Comparison of ENCODE assay signal across 1 cellular context in the genomic region with DNA sequence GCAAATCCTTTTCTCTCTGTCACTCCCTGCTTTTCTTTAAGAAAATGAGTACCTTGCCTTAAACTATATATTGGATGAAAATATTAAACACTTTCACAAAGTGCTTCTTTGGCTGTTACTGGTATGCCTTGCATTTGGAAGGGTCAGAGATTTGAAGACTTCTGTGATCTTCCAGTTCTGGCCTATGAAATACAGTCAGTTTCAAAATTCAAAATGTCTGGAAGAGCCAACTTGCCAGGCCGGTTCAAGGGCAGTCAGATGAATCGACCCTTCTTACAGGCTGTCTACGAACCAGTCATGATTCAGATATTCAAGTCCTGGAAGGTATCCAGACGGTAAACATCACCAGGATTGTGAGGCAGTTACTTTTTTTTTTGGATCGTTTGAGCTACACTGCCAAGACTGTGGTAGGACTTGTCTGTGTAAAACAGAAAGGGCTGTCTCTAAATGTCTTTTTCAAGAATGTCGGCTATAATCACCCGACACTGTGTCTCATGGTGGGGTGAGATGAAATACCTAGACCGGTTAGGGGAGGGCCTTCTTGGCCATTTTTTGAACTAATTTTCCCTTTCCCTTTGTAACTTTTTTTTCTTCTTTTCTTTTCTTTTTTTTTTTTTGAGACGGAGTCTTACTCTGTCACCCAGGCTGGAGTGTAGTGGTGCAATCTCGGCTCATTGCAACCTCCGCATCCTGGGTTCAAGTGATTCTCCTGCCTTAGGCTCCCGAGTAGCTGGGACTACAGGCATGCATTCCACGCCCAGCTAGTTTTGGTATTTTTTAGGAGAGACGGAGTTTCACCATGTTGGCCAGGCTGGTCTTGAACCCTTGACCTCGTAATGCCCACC.
A peak's percentile ranks its signal among the peaks of the same experiment; 100 is the strongest.
TF ChIP-seq lines count a peak whose summit lies in the region.

No MANE protein-coding gene starts in this region.

TF ChIP-seq in HepG2, 621 proteins besides CTCF, POLR2A, EP300 and RAD21 (continued from another document and continues in another):
- TF ChIP-seq, protein P1, sequence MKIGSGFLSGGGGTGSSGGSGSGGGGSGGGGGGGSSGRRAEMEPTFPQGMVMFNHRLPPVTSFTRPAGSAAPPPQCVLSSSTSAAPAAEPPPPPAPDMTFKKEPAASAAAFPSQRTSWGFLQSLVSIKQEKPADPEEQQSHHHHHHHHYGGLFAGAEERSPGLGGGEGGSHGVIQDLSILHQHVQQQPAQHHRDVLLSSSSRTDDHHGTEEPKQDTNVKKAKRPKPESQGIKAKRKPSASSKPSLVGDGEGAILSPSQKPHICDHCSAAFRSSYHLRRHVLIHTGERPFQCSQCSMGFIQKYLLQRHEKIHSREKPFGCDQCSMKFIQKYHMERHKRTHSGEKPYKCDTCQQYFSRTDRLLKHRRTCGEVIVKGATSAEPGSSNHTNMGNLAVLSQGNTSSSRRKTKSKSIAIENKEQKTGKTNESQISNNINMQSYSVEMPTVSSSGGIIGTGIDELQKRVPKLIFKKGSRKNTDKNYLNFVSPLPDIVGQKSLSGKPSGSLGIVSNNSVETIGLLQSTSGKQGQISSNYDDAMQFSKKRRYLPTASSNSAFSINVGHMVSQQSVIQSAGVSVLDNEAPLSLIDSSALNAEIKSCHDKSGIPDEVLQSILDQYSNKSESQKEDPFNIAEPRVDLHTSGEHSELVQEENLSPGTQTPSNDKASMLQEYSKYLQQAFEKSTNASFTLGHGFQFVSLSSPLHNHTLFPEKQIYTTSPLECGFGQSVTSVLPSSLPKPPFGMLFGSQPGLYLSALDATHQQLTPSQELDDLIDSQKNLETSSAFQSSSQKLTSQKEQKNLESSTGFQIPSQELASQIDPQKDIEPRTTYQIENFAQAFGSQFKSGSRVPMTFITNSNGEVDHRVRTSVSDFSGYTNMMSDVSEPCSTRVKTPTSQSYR (CRISPR knock-in tag; IDR thresholded peaks at IDR 0.05; ENCODE audit: borderline replicate concordance), result no peak
- TF ChIP-seq NFE2L1 (CRISPR knock-in tag; IDR thresholded peaks at IDR 0.05; ENCODE audit: borderline replicate concordance), result no peak
- peak; percentile 67 for TF ChIP-seq NFYC (CRISPR knock-in tag; IDR thresholded peaks at IDR 0.05)
- no peak for TF ChIP-seq ZKSCAN8 (CRISPR knock-in tag; IDR thresholded peaks at IDR 0.05; ENCODE audit: borderline replicate concordance)
- TF ChIP-seq, protein P2, sequence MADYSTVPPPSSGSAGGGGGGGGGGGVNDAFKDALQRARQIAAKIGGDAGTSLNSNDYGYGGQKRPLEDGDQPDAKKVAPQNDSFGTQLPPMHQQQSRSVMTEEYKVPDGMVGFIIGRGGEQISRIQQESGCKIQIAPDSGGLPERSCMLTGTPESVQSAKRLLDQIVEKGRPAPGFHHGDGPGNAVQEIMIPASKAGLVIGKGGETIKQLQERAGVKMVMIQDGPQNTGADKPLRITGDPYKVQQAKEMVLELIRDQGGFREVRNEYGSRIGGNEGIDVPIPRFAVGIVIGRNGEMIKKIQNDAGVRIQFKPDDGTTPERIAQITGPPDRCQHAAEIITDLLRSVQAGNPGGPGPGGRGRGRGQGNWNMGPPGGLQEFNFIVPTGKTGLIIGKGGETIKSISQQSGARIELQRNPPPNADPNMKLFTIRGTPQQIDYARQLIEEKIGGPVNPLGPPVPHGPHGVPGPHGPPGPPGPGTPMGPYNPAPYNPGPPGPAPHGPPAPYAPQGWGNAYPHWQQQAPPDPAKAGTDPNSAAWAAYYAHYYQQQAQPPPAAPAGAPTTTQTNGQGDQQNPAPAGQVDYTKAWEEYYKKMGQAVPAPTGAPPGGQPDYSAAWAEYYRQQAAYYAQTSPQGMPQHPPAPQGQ (CRISPR knock-in tag; IDR thresholded peaks at IDR 0.05; ENCODE audit: borderline replicate concordance), result no peak
- TF ChIP-seq, protein P3, sequence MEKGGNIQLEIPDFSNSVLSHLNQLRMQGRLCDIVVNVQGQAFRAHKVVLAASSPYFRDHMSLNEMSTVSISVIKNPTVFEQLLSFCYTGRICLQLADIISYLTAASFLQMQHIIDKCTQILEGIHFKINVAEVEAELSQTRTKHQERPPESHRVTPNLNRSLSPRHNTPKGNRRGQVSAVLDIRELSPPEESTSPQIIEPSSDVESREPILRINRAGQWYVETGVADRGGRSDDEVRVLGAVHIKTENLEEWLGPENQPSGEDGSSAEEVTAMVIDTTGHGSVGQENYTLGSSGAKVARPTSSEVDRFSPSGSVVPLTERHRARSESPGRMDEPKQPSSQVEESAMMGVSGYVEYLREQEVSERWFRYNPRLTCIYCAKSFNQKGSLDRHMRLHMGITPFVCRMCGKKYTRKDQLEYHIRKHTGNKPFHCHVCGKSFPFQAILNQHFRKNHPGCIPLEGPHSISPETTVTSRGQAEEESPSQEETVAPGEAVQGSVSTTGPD (CRISPR knock-in tag; IDR thresholded peaks at IDR 0.05), result no peak; the same call in 1 of the 2 replicates
- TF ChIP-seq ZNF354B (CRISPR knock-in tag; IDR thresholded peaks at IDR 0.05), result no peak
- TF ChIP-seq TSC22D2 (CRISPR knock-in tag; IDR thresholded peaks at IDR 0.05; ENCODE audit: borderline replicate concordance), result no peak
- TF ChIP-seq, protein P4, sequence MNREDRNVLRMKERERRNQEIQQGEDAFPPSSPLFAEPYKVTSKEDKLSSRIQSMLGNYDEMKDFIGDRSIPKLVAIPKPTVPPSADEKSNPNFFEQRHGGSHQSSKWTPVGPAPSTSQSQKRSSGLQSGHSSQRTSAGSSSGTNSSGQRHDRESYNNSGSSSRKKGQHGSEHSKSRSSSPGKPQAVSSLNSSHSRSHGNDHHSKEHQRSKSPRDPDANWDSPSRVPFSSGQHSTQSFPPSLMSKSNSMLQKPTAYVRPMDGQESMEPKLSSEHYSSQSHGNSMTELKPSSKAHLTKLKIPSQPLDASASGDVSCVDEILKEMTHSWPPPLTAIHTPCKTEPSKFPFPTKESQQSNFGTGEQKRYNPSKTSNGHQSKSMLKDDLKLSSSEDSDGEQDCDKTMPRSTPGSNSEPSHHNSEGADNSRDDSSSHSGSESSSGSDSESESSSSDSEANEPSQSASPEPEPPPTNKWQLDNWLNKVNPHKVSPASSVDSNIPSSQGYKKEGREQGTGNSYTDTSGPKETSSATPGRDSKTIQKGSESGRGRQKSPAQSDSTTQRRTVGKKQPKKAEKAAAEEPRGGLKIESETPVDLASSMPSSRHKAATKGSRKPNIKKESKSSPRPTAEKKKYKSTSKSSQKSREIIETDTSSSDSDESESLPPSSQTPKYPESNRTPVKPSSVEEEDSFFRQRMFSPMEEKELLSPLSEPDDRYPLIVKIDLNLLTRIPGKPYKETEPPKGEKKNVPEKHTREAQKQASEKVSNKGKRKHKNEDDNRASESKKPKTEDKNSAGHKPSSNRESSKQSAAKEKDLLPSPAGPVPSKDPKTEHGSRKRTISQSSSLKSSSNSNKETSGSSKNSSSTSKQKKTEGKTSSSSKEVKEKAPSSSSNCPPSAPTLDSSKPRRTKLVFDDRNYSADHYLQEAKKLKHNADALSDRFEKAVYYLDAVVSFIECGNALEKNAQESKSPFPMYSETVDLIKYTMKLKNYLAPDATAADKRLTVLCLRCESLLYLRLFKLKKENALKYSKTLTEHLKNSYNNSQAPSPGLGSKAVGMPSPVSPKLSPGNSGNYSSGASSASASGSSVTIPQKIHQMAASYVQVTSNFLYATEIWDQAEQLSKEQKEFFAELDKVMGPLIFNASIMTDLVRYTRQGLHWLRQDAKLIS (CRISPR knock-in tag; IDR thresholded peaks at IDR 0.05), result 0 out of 2 replicates have a peak, but pooled peaks have one; percentile 40
- TF ChIP-seq, protein P5, sequence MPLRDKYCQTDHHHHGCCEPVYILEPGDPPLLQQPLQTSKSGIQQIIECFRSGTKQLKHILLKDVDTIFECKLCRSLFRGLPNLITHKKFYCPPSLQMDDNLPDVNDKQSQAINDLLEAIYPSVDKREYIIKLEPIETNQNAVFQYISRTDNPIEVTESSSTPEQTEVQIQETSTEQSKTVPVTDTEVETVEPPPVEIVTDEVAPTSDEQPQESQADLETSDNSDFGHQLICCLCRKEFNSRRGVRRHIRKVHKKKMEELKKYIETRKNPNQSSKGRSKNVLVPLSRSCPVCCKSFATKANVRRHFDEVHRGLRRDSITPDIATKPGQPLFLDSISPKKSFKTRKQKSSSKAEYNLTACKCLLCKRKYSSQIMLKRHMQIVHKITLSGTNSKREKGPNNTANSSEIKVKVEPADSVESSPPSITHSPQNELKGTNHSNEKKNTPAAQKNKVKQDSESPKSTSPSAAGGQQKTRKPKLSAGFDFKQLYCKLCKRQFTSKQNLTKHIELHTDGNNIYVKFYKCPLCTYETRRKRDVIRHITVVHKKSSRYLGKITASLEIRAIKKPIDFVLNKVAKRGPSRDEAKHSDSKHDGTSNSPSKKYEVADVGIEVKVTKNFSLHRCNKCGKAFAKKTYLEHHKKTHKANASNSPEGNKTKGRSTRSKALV (CRISPR knock-in tag; IDR thresholded peaks at IDR 0.05), result no peak
- TF ChIP-seq GABPB1 (CRISPR knock-in tag; IDR thresholded peaks at IDR 0.05), result no peak
- TF ChIP-seq RARG (CRISPR knock-in tag; IDR thresholded peaks at IDR 0.05; ENCODE audit: low read depth), result no peak
- no peak for TF ChIP-seq ZC3H4 (CRISPR knock-in tag; IDR thresholded peaks at IDR 0.05; ENCODE audit: borderline replicate concordance)
- no peak for TF ChIP-seq HOXA5 (CRISPR knock-in tag; IDR thresholded peaks at IDR 0.05)
- TF ChIP-seq, protein P6, sequence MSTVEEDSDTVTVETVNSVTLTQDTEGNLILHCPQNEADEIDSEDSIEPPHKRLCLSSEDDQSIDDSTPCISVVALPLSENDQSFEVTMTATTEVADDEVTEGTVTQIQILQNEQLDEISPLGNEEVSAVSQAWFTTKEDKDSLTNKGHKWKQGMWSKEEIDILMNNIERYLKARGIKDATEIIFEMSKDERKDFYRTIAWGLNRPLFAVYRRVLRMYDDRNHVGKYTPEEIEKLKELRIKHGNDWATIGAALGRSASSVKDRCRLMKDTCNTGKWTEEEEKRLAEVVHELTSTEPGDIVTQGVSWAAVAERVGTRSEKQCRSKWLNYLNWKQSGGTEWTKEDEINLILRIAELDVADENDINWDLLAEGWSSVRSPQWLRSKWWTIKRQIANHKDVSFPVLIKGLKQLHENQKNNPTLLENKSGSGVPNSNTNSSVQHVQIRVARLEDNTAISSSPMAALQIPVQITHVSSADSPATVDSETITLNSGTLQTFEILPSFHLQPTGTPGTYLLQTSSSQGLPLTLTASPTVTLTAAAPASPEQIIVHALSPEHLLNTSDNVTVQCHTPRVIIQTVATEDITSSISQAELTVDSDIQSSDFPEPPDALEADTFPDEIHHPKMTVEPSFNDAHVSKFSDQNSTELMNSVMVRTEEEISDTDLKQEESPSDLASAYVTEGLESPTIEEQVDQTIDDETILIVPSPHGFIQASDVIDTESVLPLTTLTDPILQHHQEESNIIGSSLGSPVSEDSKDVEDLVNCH (CRISPR knock-in tag; IDR thresholded peaks at IDR 0.05), result no peak
- TF ChIP-seq, protein P7, sequence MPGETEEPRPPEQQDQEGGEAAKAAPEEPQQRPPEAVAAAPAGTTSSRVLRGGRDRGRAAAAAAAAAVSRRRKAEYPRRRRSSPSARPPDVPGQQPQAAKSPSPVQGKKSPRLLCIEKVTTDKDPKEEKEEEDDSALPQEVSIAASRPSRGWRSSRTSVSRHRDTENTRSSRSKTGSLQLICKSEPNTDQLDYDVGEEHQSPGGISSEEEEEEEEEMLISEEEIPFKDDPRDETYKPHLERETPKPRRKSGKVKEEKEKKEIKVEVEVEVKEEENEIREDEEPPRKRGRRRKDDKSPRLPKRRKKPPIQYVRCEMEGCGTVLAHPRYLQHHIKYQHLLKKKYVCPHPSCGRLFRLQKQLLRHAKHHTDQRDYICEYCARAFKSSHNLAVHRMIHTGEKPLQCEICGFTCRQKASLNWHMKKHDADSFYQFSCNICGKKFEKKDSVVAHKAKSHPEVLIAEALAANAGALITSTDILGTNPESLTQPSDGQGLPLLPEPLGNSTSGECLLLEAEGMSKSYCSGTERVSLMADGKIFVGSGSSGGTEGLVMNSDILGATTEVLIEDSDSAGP (CRISPR knock-in tag; IDR thresholded peaks at IDR 0.05; ENCODE audit: borderline replicate concordance), result no peak
- peak; percentile 46; the same call in 1 of the 2 replicates for TF ChIP-seq RCOR2 (CRISPR knock-in tag; IDR thresholded peaks at IDR 0.05)
- TF ChIP-seq, protein P8, sequence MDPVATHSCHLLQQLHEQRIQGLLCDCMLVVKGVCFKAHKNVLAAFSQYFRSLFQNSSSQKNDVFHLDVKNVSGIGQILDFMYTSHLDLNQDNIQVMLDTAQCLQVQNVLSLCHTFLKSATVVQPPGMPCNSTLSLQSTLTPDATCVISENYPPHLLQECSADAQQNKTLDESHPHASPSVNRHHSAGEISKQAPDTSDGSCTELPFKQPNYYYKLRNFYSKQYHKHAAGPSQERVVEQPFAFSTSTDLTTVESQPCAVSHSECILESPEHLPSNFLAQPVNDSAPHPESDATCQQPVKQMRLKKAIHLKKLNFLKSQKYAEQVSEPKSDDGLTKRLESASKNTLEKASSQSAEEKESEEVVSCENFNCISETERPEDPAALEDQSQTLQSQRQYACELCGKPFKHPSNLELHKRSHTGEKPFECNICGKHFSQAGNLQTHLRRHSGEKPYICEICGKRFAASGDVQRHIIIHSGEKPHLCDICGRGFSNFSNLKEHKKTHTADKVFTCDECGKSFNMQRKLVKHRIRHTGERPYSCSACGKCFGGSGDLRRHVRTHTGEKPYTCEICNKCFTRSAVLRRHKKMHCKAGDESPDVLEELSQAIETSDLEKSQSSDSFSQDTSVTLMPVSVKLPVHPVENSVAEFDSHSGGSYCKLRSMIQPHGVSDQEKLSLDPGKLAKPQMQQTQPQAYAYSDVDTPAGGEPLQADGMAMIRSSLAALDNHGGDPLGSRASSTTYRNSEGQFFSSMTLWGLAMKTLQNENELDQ (CRISPR knock-in tag; IDR thresholded peaks at IDR 0.05; ENCODE audit: borderline replicate concordance), result no peak
- TF ChIP-seq HNF4A (CRISPR knock-in tag; IDR thresholded peaks at IDR 0.05), result peak; percentile 35; the same call in 1 of the 2 replicates
- TF ChIP-seq YY1 (IDR thresholded peaks at IDR 0.05; ENCODE audit: insufficient read depth, insufficient replicate concordance, low read depth, low read length), result no peak
- TF ChIP-seq, protein P9, sequence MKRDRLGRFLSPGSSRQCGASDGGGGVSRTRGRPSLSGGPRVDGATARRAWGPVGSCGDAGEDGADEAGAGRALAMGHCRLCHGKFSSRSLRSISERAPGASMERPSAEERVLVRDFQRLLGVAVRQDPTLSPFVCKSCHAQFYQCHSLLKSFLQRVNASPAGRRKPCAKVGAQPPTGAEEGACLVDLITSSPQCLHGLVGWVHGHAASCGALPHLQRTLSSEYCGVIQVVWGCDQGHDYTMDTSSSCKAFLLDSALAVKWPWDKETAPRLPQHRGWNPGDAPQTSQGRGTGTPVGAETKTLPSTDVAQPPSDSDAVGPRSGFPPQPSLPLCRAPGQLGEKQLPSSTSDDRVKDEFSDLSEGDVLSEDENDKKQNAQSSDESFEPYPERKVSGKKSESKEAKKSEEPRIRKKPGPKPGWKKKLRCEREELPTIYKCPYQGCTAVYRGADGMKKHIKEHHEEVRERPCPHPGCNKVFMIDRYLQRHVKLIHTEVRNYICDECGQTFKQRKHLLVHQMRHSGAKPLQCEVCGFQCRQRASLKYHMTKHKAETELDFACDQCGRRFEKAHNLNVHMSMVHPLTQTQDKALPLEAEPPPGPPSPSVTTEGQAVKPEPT (CRISPR knock-in tag; IDR thresholded peaks at IDR 0.05; ENCODE audit: low read depth), result no peak
- TF ChIP-seq RFX3 (CRISPR knock-in tag; IDR thresholded peaks at IDR 0.05), result no peak
- TF ChIP-seq ZNF577 (CRISPR knock-in tag; IDR thresholded peaks at IDR 0.05; ENCODE audit: borderline replicate concordance, low read depth), result no peak
- TF ChIP-seq, protein P10, sequence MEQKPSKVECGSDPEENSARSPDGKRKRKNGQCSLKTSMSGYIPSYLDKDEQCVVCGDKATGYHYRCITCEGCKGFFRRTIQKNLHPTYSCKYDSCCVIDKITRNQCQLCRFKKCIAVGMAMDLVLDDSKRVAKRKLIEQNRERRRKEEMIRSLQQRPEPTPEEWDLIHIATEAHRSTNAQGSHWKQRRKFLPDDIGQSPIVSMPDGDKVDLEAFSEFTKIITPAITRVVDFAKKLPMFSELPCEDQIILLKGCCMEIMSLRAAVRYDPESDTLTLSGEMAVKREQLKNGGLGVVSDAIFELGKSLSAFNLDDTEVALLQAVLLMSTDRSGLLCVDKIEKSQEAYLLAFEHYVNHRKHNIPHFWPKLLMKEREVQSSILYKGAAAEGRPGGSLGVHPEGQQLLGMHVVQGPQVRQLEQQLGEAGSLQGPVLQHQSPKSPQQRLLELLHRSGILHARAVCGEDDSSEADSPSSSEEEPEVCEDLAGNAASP (CRISPR knock-in tag; IDR thresholded peaks at IDR 0.05; ENCODE audit: borderline replicate concordance), result peak; percentile 57; the same call in 1 of the 2 replicates
- TF ChIP-seq ZNF124 (CRISPR knock-in tag; IDR thresholded peaks at IDR 0.05), result 0 out of 2 replicates have a peak, but pooled peaks have one; percentile 20
